In genomic region chr19:1094978-1095701, GRCh38 we compare ENCODE assay signal across 8 cellular contexts. TPM values are rescaled to one million over a fixed set of nuclear protein-coding genes. Genes with fewer than 3 reads are reported as not detected.
A peak's percentile ranks its signal among the peaks of the same experiment; 100 is the strongest.
DNase-seq lines count a peak whose midpoint lies in the region; FAIRE-seq and TF ChIP-seq lines count a peak whose summit lies in the region.

Gene POLR2E (minus strand): TSS chr19:1095375. CDS start chr19:1095315, 60 bp downstream.

- no peaks in the 10 kb centered on the region for H3K9me2 ChIP-seq in neural cell (ENCODE audit: insufficient read depth, low read length)

- TF ChIP-seq EP300 in neural cell (conservative IDR thresholded peaks at IDR 0.05; ENCODE audit: poor library complexity, severe bottlenecking) = no peak
- TF ChIP-seq EP300 in stomach (IDR thresholded peaks at IDR 0.05) = no peak

- H3K27ac ChIP-seq in neural cell (ENCODE audit: low read length) (peak within 1 kb of the TSS; percentile 67), stomach (peak within 1 kb of the TSS; percentile 6 to 88 (median 86))

- H3K4me2 ChIP-seq in neural cell (ENCODE audit: low read length) = peak within 1 kb of the TSS; percentile 65

- H3F3A ChIP-seq in neural cell (ENCODE audit: insufficient read depth, low read length, poor library complexity, severe bottlenecking) = no peaks in the 10 kb centered on the region

- peak; percentile 81 for TF ChIP-seq POLR2A in H54 (IDR thresholded peaks at IDR 0.05; ENCODE audit: low read depth, low read length)
- TF ChIP-seq POLR2A in stomach (IDR thresholded peaks at IDR 0.05) = peak in 1 of 4 donors; percentile 83

- intact Hi-C loops in stomach (cut with DNase I; ENCODE audit: low total_unique reads) = loop anchor here (10.0 kb wide), 1 partner anchor 50 kb away; the partner anchor contains the start of gene ABCA7

- H3K9ac ChIP-seq in neural cell (ENCODE audit: low read length) = peak within 1 kb of the TSS; percentile 85

- H3K36me3 ChIP-seq in neural cell (ENCODE audit: insufficient read depth, low read length) (no peaks in the 10 kb centered on the region), stomach (peaks cover 14 to 37% (median 34%) of the 10 kb centered on the region in 4 donors)

- no peak within 1 kb of the TSS for H2AFZ ChIP-seq in neural cell (ENCODE audit: low read depth, low read length)

- peak; percentile 17 for TF ChIP-seq RAD21 in neural cell (conservative IDR thresholded peaks at IDR 0.05)

- WGBS in stomach, 5 donors = 0% methylated on average over 29 to 81 of the region's 81 CpGs

- FAIRE-seq in H54 (lab: Jason Lieb, UNC) = peak; percentile 87

- no peak for TF ChIP-seq CTCF in neural cell (IDR thresholded peaks at IDR 0.05; ENCODE audit: poor library complexity, severe bottlenecking)
- TF ChIP-seq CTCF in stomach (IDR thresholded peaks at IDR 0.05) = no peak

- H3K4me3 ChIP-seq in neural cell (ENCODE audit: low read length) = peak within 1 kb of the TSS; percentile 95
- H3K4me3 ChIP-seq in stomach = peak within 1 kb of the TSS; percentile 96 to 100 (median 100)

- H3K9me3 ChIP-seq in neural cell (ENCODE audit: low read length) = no peaks in the 10 kb centered on the region
- no peaks in the 10 kb centered on the region for H3K9me3 ChIP-seq in stomach

- H3K4me1 ChIP-seq in stomach = peaks cover 34 to 74% (median 54%) of the 10 kb centered on the region in 4 donors

- peaks cover 14% of the 10 kb centered on the region for H3K79me2 ChIP-seq in neural cell (replicated peaks; ENCODE audit: insufficient read depth, low read length)

- peaks cover 3% of the 10 kb centered on the region for H4K20me1 ChIP-seq in neural cell (ENCODE audit: insufficient read depth)

- DNase-seq in EL (peak; percentile 97), H54 (ENCODE audit: insufficient read length, low spot score) (peak; percentile 93), M059J (ENCODE audit: low read depth) (peak; percentile 96), SHP77 (lab: John Stamatoyannopoulos, UW) (peak; percentile 94 to 96), activated gamma-delta T cell (lab: John Stamatoyannopoulos, UW) (peak; percentile 97), fibroblast of the conjunctiva (ENCODE audit: low read depth) (peak; percentile 98), stomach (peak; percentile 99)

- no peaks in the 10 kb centered on the region for H3K27me3 ChIP-seq in neural cell (ENCODE audit: insufficient read depth, low read depth, low read length)
- no peaks in the 10 kb centered on the region for H3K27me3 ChIP-seq in stomach

TF ChIP-seq in neural cell, 6 proteins besides CTCF, POLR2A, EP300 and RAD21:
- TF ChIP-seq, protein P1, sequence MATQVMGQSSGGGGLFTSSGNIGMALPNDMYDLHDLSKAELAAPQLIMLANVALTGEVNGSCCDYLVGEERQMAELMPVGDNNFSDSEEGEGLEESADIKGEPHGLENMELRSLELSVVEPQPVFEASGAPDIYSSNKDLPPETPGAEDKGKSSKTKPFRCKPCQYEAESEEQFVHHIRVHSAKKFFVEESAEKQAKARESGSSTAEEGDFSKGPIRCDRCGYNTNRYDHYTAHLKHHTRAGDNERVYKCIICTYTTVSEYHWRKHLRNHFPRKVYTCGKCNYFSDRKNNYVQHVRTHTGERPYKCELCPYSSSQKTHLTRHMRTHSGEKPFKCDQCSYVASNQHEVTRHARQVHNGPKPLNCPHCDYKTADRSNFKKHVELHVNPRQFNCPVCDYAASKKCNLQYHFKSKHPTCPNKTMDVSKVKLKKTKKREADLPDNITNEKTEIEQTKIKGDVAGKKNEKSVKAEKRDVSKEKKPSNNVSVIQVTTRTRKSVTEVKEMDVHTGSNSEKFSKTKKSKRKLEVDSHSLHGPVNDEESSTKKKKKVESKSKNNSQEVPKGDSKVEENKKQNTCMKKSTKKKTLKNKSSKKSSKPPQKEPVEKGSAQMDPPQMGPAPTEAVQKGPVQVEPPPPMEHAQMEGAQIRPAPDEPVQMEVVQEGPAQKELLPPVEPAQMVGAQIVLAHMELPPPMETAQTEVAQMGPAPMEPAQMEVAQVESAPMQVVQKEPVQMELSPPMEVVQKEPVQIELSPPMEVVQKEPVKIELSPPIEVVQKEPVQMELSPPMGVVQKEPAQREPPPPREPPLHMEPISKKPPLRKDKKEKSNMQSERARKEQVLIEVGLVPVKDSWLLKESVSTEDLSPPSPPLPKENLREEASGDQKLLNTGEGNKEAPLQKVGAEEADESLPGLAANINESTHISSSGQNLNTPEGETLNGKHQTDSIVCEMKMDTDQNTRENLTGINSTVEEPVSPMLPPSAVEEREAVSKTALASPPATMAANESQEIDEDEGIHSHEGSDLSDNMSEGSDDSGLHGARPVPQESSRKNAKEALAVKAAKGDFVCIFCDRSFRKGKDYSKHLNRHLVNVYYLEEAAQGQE (IDR thresholded peaks at IDR 0.05; ENCODE audit: borderline replicate concordance) = peak; percentile 56
- TF ChIP-seq EZH2 (IDR thresholded peaks at IDR 0.05; ENCODE audit: borderline replicate concordance, insufficient read depth, low read length, poor library complexity, severe bottlenecking) (no peak), MXI1 (conservative IDR thresholded peaks at IDR 0.05; ENCODE audit: poor library complexity, severe bottlenecking) (peak; percentile 79), SMC3 (conservative IDR thresholded peaks at IDR 0.05; ENCODE audit: poor library complexity) (peak; percentile 39), TAF1 (IDR thresholded peaks at IDR 0.05; ENCODE audit: low read depth) (peak; percentile 53), POLR2AphosphoS5 (IDR thresholded peaks at IDR 0.05) (peak; percentile 93)
TF ChIP-seq in neural cell: peak in this region for 5.

RNA-seq across cellular contexts. Expression of gene POLR2E, which starts in this region (rescaled TPM):
- total RNA-seq in M059J (2014; rRNA removed; shearing (Covaris generic)) = 145 and 164 TPM in 2 replicates
- polyA plus RNA-seq in neural cell (168 and 172 TPM in 2 replicates), stomach (100 to 1,000 TPM; 109 to 128 (median 123) TPM)
- 83.0 and 96.4 TPM in 2 replicates for polyA minus RNA-seq in neural cell
- total RNA-seq in stomach = 100 to 1,000 TPM in 1 of 5 donors, 10 to 100 TPM in 4; 24.5 to 361 (median 40.6) TPM

Comparison
In these comparisons a context has a peak if more than half of its experiments do, and no peak if none do; other contexts are left out.
1. Peak in every context shown above with its lines: DNase-seq, H3K4me3 ChIP-seq and H3K27ac ChIP-seq.